ENCODE assay signal across 2 cellular contexts in the genomic region with DNA sequence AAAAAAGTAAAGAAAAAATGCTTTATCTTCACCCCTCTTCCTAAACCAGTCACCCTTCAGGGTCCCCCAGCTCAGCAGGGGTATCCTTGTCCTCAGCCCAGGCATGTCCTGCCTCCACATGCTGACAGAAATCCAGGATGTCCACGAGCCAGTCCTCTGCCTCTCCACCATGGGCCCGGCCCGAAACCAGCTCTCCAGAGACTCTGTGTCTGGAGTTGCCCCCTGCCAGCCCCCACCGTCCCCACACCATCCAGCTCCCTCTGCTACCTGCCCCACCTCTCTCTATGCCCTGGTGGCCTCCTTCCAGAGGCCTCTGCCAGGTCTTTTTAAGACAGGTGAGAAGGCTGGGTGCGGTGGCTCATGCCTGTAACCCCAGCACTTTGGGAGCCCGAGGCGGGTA.
TF ChIP-seq lines count a peak whose summit lies in the region.

No MANE protein-coding gene starts in this region.

TF ChIP-seq in HCT116, 20 proteins besides CTCF, POLR2A, EP300 and RAD21:
- TF ChIP-seq, protein P1, sequence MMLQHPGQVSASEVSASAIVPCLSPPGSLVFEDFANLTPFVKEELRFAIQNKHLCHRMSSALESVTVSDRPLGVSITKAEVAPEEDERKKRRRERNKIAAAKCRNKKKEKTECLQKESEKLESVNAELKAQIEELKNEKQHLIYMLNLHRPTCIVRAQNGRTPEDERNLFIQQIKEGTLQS (IDR thresholded peaks at IDR 0.05), result no peak
- TF ChIP-seq CBX3 (IDR thresholded peaks at IDR 0.05; ENCODE audit: low read depth) (no peak), SIN3A (IDR thresholded peaks at IDR 0.05; ENCODE audit: low read depth) (no peak), TCF7L2 (IDR thresholded peaks at IDR 0.05; ENCODE audit: borderline replicate concordance, extremely low read depth, insufficient read depth, insufficient read length) (no peak), SP1 (IDR thresholded peaks at IDR 0.05; ENCODE audit: low read depth) (no peak), FOSL1 (IDR thresholded peaks at IDR 0.05; ENCODE audit: low read depth) (no peak), ZFX (IDR thresholded peaks at IDR 0.05) (no peak), EZH2 (IDR thresholded peaks at IDR 0.05) (no peak), JUND (IDR thresholded peaks at IDR 0.05) (no peak), EZH2phosphoT487 (IDR thresholded peaks at IDR 0.05; ENCODE audit: borderline replicate concordance) (no peak), CEBPB (IDR thresholded peaks at IDR 0.05; ENCODE audit: low read depth) (no peak), YY1 (IDR thresholded peaks at IDR 0.05; ENCODE audit: extremely low read depth, insufficient replicate concordance, low read depth, low read length) (no peak), POLR2AphosphoS5 (IDR thresholded peaks at IDR 0.05; ENCODE audit: low read depth, low read length) (no peak)
- TF ChIP-seq, protein P2, sequence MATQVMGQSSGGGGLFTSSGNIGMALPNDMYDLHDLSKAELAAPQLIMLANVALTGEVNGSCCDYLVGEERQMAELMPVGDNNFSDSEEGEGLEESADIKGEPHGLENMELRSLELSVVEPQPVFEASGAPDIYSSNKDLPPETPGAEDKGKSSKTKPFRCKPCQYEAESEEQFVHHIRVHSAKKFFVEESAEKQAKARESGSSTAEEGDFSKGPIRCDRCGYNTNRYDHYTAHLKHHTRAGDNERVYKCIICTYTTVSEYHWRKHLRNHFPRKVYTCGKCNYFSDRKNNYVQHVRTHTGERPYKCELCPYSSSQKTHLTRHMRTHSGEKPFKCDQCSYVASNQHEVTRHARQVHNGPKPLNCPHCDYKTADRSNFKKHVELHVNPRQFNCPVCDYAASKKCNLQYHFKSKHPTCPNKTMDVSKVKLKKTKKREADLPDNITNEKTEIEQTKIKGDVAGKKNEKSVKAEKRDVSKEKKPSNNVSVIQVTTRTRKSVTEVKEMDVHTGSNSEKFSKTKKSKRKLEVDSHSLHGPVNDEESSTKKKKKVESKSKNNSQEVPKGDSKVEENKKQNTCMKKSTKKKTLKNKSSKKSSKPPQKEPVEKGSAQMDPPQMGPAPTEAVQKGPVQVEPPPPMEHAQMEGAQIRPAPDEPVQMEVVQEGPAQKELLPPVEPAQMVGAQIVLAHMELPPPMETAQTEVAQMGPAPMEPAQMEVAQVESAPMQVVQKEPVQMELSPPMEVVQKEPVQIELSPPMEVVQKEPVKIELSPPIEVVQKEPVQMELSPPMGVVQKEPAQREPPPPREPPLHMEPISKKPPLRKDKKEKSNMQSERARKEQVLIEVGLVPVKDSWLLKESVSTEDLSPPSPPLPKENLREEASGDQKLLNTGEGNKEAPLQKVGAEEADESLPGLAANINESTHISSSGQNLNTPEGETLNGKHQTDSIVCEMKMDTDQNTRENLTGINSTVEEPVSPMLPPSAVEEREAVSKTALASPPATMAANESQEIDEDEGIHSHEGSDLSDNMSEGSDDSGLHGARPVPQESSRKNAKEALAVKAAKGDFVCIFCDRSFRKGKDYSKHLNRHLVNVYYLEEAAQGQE (IDR thresholded peaks at IDR 0.05; ENCODE audit: low read depth), result no peak
- TF ChIP-seq, protein P3, sequence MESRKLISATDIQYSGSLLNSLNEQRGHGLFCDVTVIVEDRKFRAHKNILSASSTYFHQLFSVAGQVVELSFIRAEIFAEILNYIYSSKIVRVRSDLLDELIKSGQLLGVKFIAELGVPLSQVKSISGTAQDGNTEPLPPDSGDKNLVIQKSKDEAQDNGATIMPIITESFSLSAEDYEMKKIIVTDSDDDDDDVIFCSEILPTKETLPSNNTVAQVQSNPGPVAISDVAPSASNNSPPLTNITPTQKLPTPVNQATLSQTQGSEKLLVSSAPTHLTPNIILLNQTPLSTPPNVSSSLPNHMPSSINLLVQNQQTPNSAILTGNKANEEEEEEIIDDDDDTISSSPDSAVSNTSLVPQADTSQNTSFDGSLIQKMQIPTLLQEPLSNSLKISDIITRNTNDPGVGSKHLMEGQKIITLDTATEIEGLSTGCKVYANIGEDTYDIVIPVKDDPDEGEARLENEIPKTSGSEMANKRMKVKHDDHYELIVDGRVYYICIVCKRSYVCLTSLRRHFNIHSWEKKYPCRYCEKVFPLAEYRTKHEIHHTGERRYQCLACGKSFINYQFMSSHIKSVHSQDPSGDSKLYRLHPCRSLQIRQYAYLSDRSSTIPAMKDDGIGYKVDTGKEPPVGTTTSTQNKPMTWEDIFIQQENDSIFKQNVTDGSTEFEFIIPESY (IDR thresholded peaks at IDR 0.05; ENCODE audit: extremely low read depth, insufficient replicate concordance, low read length), result no peak
- TF ChIP-seq, protein P4, sequence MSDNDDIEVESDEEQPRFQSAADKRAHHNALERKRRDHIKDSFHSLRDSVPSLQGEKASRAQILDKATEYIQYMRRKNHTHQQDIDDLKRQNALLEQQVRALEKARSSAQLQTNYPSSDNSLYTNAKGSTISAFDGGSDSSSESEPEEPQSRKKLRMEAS (IDR thresholded peaks at IDR 0.05), result no peak

TF ChIP-seq in H1, 55 proteins besides CTCF, POLR2A, EP300 and RAD21:
- no peak for TF ChIP-seq KDM1A (IDR thresholded peaks at IDR 0.05; ENCODE audit: borderline replicate concordance, low read length)
- no peak for TF ChIP-seq EGR1 (IDR thresholded peaks at IDR 0.05; ENCODE audit: borderline replicate concordance, low read depth, low read length)
- no peak for TF ChIP-seq SRF (IDR thresholded peaks at IDR 0.05; ENCODE audit: low read depth, low read length)
- TF ChIP-seq, protein P4 (IDR thresholded peaks at IDR 0.05), result no peak
- TF ChIP-seq RBBP5 (IDR thresholded peaks at IDR 0.05; ENCODE audit: borderline replicate concordance, low read depth, low read length), result no peak
- no peak for TF ChIP-seq ASH2L (IDR thresholded peaks at IDR 0.05; ENCODE audit: low read length)
